8 cellular contexts compared by ENCODE assay signal in the genomic region with DNA sequence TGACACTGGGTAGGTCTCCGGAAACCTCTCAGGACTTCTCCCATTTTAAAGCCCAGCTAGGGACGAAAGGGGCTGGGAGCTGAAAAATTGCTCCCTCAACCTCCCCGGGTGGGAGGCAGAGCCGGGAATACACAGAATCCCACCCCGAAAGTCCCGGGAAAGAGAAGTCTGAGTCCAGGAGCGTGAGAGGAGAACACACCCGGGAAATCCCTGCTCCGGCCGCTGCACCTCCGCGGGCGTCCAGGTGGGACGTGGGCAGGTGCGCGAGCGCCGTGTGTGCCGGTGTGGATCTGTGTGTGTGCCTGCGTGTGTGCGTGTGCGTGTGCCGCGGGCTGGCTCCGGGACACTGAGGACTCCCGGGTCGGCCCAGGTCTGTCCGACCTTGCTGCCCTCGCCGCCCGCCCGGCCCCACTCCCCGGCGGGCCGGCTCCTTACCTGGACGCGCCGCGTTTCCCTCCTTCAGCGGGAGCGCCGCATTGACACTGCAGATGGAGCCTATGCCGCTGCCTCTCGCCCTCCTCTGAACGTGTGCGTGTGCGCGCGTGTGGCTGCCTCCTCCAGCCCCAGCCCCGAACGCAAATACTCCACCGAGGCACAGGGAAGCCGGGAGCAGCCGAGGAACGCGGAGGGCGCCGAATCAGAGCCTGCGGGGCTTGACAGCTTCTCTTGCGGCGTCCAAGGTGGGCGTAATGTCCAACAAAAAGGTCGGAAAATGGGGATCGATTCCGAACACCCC. TPM values are rescaled to one million over a fixed set of nuclear protein-coding genes. Genes with fewer than 3 reads are reported as not detected.
DNase-seq lines count a peak whose midpoint lies in the region; TF ChIP-seq lines count a peak whose summit lies in the region.

A gene with protein sequence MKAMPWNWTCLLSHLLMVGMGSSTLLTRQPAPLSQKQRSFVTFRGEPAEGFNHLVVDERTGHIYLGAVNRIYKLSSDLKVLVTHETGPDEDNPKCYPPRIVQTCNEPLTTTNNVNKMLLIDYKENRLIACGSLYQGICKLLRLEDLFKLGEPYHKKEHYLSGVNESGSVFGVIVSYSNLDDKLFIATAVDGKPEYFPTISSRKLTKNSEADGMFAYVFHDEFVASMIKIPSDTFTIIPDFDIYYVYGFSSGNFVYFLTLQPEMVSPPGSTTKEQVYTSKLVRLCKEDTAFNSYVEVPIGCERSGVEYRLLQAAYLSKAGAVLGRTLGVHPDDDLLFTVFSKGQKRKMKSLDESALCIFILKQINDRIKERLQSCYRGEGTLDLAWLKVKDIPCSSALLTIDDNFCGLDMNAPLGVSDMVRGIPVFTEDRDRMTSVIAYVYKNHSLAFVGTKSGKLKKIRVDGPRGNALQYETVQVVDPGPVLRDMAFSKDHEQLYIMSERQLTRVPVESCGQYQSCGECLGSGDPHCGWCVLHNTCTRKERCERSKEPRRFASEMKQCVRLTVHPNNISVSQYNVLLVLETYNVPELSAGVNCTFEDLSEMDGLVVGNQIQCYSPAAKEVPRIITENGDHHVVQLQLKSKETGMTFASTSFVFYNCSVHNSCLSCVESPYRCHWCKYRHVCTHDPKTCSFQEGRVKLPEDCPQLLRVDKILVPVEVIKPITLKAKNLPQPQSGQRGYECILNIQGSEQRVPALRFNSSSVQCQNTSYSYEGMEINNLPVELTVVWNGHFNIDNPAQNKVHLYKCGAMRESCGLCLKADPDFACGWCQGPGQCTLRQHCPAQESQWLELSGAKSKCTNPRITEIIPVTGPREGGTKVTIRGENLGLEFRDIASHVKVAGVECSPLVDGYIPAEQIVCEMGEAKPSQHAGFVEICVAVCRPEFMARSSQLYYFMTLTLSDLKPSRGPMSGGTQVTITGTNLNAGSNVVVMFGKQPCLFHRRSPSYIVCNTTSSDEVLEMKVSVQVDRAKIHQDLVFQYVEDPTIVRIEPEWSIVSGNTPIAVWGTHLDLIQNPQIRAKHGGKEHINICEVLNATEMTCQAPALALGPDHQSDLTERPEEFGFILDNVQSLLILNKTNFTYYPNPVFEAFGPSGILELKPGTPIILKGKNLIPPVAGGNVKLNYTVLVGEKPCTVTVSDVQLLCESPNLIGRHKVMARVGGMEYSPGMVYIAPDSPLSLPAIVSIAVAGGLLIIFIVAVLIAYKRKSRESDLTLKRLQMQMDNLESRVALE (N-terminal part only) (minus strand): TSS at position 484 of the 736 bp plus-strand sequence. CDS start 67,777 bp downstream, outside the sequence.

- DNase-seq in DMS53 (lab: John Stamatoyannopoulos, UW) (peak; percentile 52), DMS53 treated with DMSO at 0.1 percent for 48 hours (lab: John Stamatoyannopoulos, UW; ENCODE audit: unreplicated experiment) (no peak), cardiac muscle cell (ENCODE audit: low read depth in 1 of 2, low spot score in 1 of 2) (peak; percentile 27 to 52), posterior vena cava (ENCODE audit: low spot score) (no peak), OCI-M1 (lab: John Stamatoyannopoulos, UW) (no peak), amniotic stem cell (lab: John Stamatoyannopoulos, UW) (no peak)
- no peak for DNase-seq in effector CD4-positive, alpha-beta T cell

- peak within 1 kb of the TSS; percentile 89 for H3K4me3 ChIP-seq in cardiac muscle cell

- no peaks in the 10 kb centered on the region for H3K9me3 ChIP-seq in cardiac muscle cell (ENCODE audit: low read depth)

- H3K36me3 ChIP-seq in cardiac muscle cell = no peaks in the 10 kb centered on the region

- peaks cover 77% of the 10 kb centered on the region for H3K27me3 ChIP-seq in cardiac muscle cell

- H3K27ac ChIP-seq in VCaP = no peak within 1 kb of the TSS; the same call in 1 of the 2 replicates
- H3K27ac ChIP-seq in cardiac muscle cell = no peak within 1 kb of the TSS

- TF ChIP-seq CTCF in VCaP (conservative IDR thresholded peaks at IDR 0.05) (0 out of 2 replicates have a peak, but pooled peaks have one; percentile 12), cardiac muscle cell (IDR thresholded peaks at IDR 0.05; ENCODE audit: low read depth, low read length) (no peak)

- intact Hi-C loops in posterior vena cava (cut with DNase I) = loop anchor here (1.0 to 10.0 kb wide), 4 partner anchors 256 to 881 kb away; no protein-coding TSS in a partner anchor

- H3K4me1 ChIP-seq in cardiac muscle cell (ENCODE audit: low read depth) = peaks cover 13% of the 10 kb centered on the region

RNA-seq across cellular contexts. Expression of the gene that starts here (rescaled TPM):
- total RNA-seq in cardiac muscle cell (19.0 and 33.3 TPM in 2 replicates), posterior vena cava (10 to 100 TPM; 24.9 to 61.2 TPM)
- 7.3 and 15.6 TPM in 2 replicates for polyA plus RNA-seq in cardiac muscle cell

Comparison
In these comparisons a context has a peak if more than half of its experiments do, and no peak if none do; other contexts are left out.
1. DNase-seq: peak in DMS53 (single experiment) and cardiac muscle cell (2 of 2); none in DMS53 treated with DMSO at 0.1 percent for 48 hours (single experiment), posterior vena cava (single experiment), effector CD4-positive, alpha-beta T cell (single experiment), OCI-M1 (single experiment) and amniotic stem cell (single experiment).